18 cellular contexts compared by ENCODE assay signal in genomic region chr1:230313453-230314141, GRCh38.
DNase-seq lines count a peak whose midpoint lies in the region; ATAC-seq and TF ChIP-seq lines count a peak whose summit lies in the region.
"Had no signal": no experiment of that assay in that cellular context is flagged by ENCODE, and none has a peak within 500 bp of the region (broad histone marks: within the 10 kb centered on the region; RNA-seq: fewer than 3 reads in every experiment).

No MANE protein-coding gene starts in this region.

- TF ChIP-seq CTCF in WTC11 (IDR thresholded peaks at IDR 0.05) (no peak), thyroid gland (IDR thresholded peaks at IDR 0.05) (no peak)

- no peak for DNase-seq in WTC11 (ENCODE audit: low spot score)
- no peak for DNase-seq in caudate nucleus (lab: John Stamatoyannopoulos, UW)
- DNase-seq in thyroid gland = peak; percentile 75 to 93
- DNase-seq in HPDE6-E6E7 (ENCODE audit: extremely low spot score) = no peak
- DNase-seq in activated CD4-positive, alpha-beta T cell treated with anti-CD3 and anti-CD28 coated beads for 36 hours = no peak
- DNase-seq: BE2C; CD4-positive, alpha-beta memory T cell; COR-L47; DMS153; DMS79 treated with DMSO at 0.1 percent for 48 hours; EL; GOT3 had no signal

- H3K27ac ChIP-seq in caudate nucleus (ENCODE audit: low read depth, low read length) = peak overlapping the region; percentile 21
- H3K27ac ChIP-seq in layer of hippocampus (ENCODE audit: low read depth, low read length) = peak overlapping the region; percentile 9
- H3K27ac ChIP-seq in thyroid gland = peak overlapping the region in 1 of 3 donors; percentile 52
- H3K27ac ChIP-seq: A549, C4-2B had no signal

- CTCF ChIA-PET in WTC11 (lab: Charles Lee) = interaction anchor here (1.1 kb wide), 1 partner anchor 831 kb away, joined by 3 read pairs; no protein-coding TSS in a partner anchor
- CTCF ChIA-PET in activated CD4-positive, alpha-beta T cell treated with anti-CD3 and anti-CD28 coated beads for 36 hours (lab: Charles Lee) = interaction anchor here (0.9 kb wide), 1 partner anchor 655 kb away, joined by 3 read pairs; no protein-coding TSS in a partner anchor

- no peaks in the 10 kb centered on the region for H3K36me3 ChIP-seq in thyroid gland
- H3K36me3 ChIP-seq: BE2C, HAP-1 had no signal

- no peaks in the 10 kb centered on the region for H3K36me3 Mint-ChIP-seq in WTC11
- H3K36me3 Mint-ChIP-seq in activated CD4-positive, alpha-beta T cell treated with anti-CD3 and anti-CD28 coated beads for 36 hours (ENCODE audit: low read depth) = no peaks in the 10 kb centered on the region
- H3K36me3 Mint-ChIP-seq: CD4-positive, alpha-beta memory T cell; IgD-negative memory B cell had no signal

- ATAC-seq in WTC11 (no peak), HG03442 (IDR thresholded peaks at IDR 0.05; ENCODE audit: unreplicated experiment) (no peak)
- ATAC-seq in activated CD4-positive, alpha-beta T cell treated with anti-CD3 and anti-CD28 coated beads for 36 hours = no peak
- ATAC-seq: A549 had no signal

- no peaks in the 10 kb centered on the region for H3K9me3 Mint-ChIP-seq in WTC11
- H3K9me3 Mint-ChIP-seq in activated CD4-positive, alpha-beta T cell treated with anti-CD3 and anti-CD28 coated beads for 36 hours (ENCODE audit: low read depth) = no peaks in the 10 kb centered on the region
- H3K9me3 Mint-ChIP-seq: IgD-negative memory B cell had no signal

- H3K27ac Mint-ChIP-seq in WTC11 = no peak overlapping the region
- no peak overlapping the region for H3K27ac Mint-ChIP-seq in activated CD4-positive, alpha-beta T cell treated with anti-CD3 and anti-CD28 coated beads for 36 hours
- H3K27ac Mint-ChIP-seq: CD4-positive, alpha-beta memory T cell had no signal

- POLR2A ChIA-PET in WTC11 (lab: Charles Lee) = no interaction called here
- POLR2A ChIA-PET in activated CD4-positive, alpha-beta T cell treated with anti-CD3 and anti-CD28 coated beads for 36 hours (lab: Charles Lee) = no interaction called here

- H3K4me1 ChIP-seq in thyroid gland = peaks cover 3 to 7% of the 10 kb centered on the region in 2 donors
- H3K4me1 ChIP-seq: A549, BE2C, HAP-1 had no signal

- 34 to 47% methylated on average over 12 of the region's 12 CpGs for WGBS in thyroid gland, 2 donors

- intact Hi-C loops in thyroid gland (cut with DNase I) = loop anchor here (5.0 kb wide), 1 partner anchor 651 kb away; no protein-coding TSS in a partner anchor
- intact Hi-C loops in activated CD4-positive, alpha-beta T cell treated with anti-CD3 and anti-CD28 coated beads for 36 hours (cut with DNase I, micrococcal nuclease) = loop anchor here (5.0 kb wide), 3 partner anchors 246 to 1056 kb away; partner anchors contain the start of genes ABCB10 (in 1 of the 2) and GALNT2 (in 1 of the 2)

- no peaks in the 10 kb centered on the region for H3K27me3 Mint-ChIP-seq in WTC11 (ENCODE audit: low read depth)
- peaks cover 4% of the 10 kb centered on the region for H3K27me3 Mint-ChIP-seq in activated CD4-positive, alpha-beta T cell treated with anti-CD3 and anti-CD28 coated beads for 36 hours

- no peak for TF ChIP-seq POLR2A in thyroid gland (IDR thresholded peaks at IDR 0.05)

- no peaks in the 10 kb centered on the region for H3K9me3 ChIP-seq in thyroid gland
- H3K9me3 ChIP-seq: A549, BE2C, HAP-1 had no signal

- no peaks in the 10 kb centered on the region for H3K27me3 ChIP-seq in layer of hippocampus (ENCODE audit: control insufficient read depth, insufficient read depth, low read length)
- no peaks in the 10 kb centered on the region for H3K27me3 ChIP-seq in thyroid gland
- H3K27me3 ChIP-seq: BE2C had no signal

- H3K4me3 Mint-ChIP-seq in WTC11 = no peak overlapping the region
- no peak overlapping the region for H3K4me3 Mint-ChIP-seq in activated CD4-positive, alpha-beta T cell treated with anti-CD3 and anti-CD28 coated beads for 36 hours
- H3K4me3 Mint-ChIP-seq: CD4-positive, alpha-beta memory T cell; IgD-negative memory B cell had no signal

- H3K4me3 ChIP-seq in thyroid gland (replicated peaks in 1 of 3) = no peak overlapping the region
- H3K4me3 ChIP-seq: A549, HAP-1 had no signal

- H3K4me1 Mint-ChIP-seq in WTC11 = peaks cover 3% of the 10 kb centered on the region; the same call in 1 of the 2 replicates
- peaks cover 2% of the 10 kb centered on the region for H3K4me1 Mint-ChIP-seq in activated CD4-positive, alpha-beta T cell treated with anti-CD3 and anti-CD28 coated beads for 36 hours

TF ChIP-seq in WTC11, 78 proteins besides CTCF, POLR2A, EP300 and RAD21:
- TF ChIP-seq JUN (CRISPR knock-in tag; IDR thresholded peaks at IDR 0.05) = no peak
- peak; percentile 72; the same call in 1 of the 2 replicates for TF ChIP-seq ZNF121 (CRISPR knock-in tag; IDR thresholded peaks at IDR 0.05)

Comparison
In these comparisons a context has a peak if more than half of its experiments do, and no peak if none do; other contexts are left out.
1. DNase-seq: peak in thyroid gland (2 of 2); none in WTC11 (single experiment), caudate nucleus (0 of 61), HPDE6-E6E7 (single experiment) and activated CD4-positive, alpha-beta T cell treated with anti-CD3 and anti-CD28 coated beads for 36 hours (single experiment).